9 cellular contexts compared by ENCODE assay signal in genomic region chr11:127003260-127003981, GRCh38. TPM values are rescaled to one million over a fixed set of nuclear protein-coding genes. Genes with fewer than 3 reads are reported as not detected.
DNase-seq lines count a peak whose midpoint lies in the region; ATAC-seq lines count a peak whose summit lies in the region.
"Had no signal": no experiment of that assay in that cellular context is flagged by ENCODE, and none has a peak within 500 bp of the region (broad histone marks: within the 10 kb centered on the region; RNA-seq: fewer than 3 reads in every experiment).

No MANE protein-coding gene starts in this region.

- H3K4me3 Mint-ChIP-seq in activated naive CD8-positive, alpha-beta T cell treated with anti-CD3 and anti-CD28 coated beads, Interleukin-2, amount 50 U/mL, for 24 hours: no peak overlapping the region

- no peaks in the 10 kb centered on the region for H3K4me1 ChIP-seq in aorta (ENCODE audit: control insufficient read depth in 1 of 2, insufficient read depth in 2 of 2, low read length in 2 of 2)

- H3K27ac Mint-ChIP-seq in activated naive CD8-positive, alpha-beta T cell treated with anti-CD3 and anti-CD28 coated beads, Interleukin-2, amount 50 U/mL, for 24 hours: no peak overlapping the region

- WGBS in aorta, 2 donors: 1% methylated on average over 58 to 62 of the region's 62 CpGs

- no peak overlapping the region for H3K27ac ChIP-seq in aorta (ENCODE audit: low read depth in 1 of 2, low read length in 2 of 2)
- H3K27ac ChIP-seq: thoracic aorta had no signal

- no peaks in the 10 kb centered on the region for H3K36me3 Mint-ChIP-seq in activated naive CD8-positive, alpha-beta T cell treated with anti-CD3 and anti-CD28 coated beads, Interleukin-2, amount 50 U/mL, for 24 hours (ENCODE audit: low read depth)

- peaks cover 40% of the 10 kb centered on the region for H3K27me3 Mint-ChIP-seq in activated naive CD8-positive, alpha-beta T cell treated with anti-CD3 and anti-CD28 coated beads, Interleukin-2, amount 50 U/mL, for 24 hours

- no peak overlapping the region for H3K4me3 ChIP-seq in aorta (ENCODE audit: low read length in 2 of 2)
- H3K4me3 ChIP-seq: thoracic aorta had no signal

- no peaks in the 10 kb centered on the region for H3K9me3 ChIP-seq in aorta (ENCODE audit: control insufficient read depth, low read length)
- H3K9me3 ChIP-seq: thoracic aorta had no signal

- H3K4me1 Mint-ChIP-seq in activated naive CD8-positive, alpha-beta T cell treated with anti-CD3 and anti-CD28 coated beads, Interleukin-2, amount 50 U/mL, for 24 hours: no peaks in the 10 kb centered on the region

- DNase-seq in DMS53 (lab: John Stamatoyannopoulos, UW): peak; percentile 71
- peak; percentile 76 for DNase-seq in M059J (ENCODE audit: low read depth)
- peak; percentile 4 for DNase-seq in activated naive CD8-positive, alpha-beta T cell treated with anti-CD3 and anti-CD28 coated beads, Interleukin-2, amount 50 U/mL, for 24 hours
- DNase-seq in iPS-NIHi11 (ENCODE audit: low spot score): peak; percentile 91
- no peak for DNase-seq in aorta
- DNase-seq in NOMO-1 treated with DMSO at 0.1 percent for 48 hours (lab: John Stamatoyannopoulos, UW; ENCODE audit: unreplicated experiment): no peak
- no peak for DNase-seq in activated CD4-positive, alpha-beta T cell treated with anti-CD3 and anti-CD28 coated beads for 4 hours

- intact Hi-C loops in aorta (cut with DNase I): no loop called here

- no peaks in the 10 kb centered on the region for H3K9me3 Mint-ChIP-seq in activated naive CD8-positive, alpha-beta T cell treated with anti-CD3 and anti-CD28 coated beads, Interleukin-2, amount 50 U/mL, for 24 hours

- H3K36me3 ChIP-seq in aorta (ENCODE audit: control insufficient read depth in 1 of 2, insufficient read depth in 2 of 2, low read length in 1 of 2): no peaks in the 10 kb centered on the region
- H3K36me3 ChIP-seq: thoracic aorta had no signal

- no peaks in the 10 kb centered on the region for H3K27me3 ChIP-seq in aorta (ENCODE audit: control insufficient read depth in 1 of 2, insufficient read depth in 2 of 2, low read length in 1 of 2)

- ATAC-seq in activated naive CD8-positive, alpha-beta T cell treated with anti-CD3 and anti-CD28 coated beads, Interleukin-2, amount 50 U/mL, for 24 hours: peak; percentile 27
- peak; percentile 46 for ATAC-seq in aorta (ENCODE audit: low FRiP score)
- no peak for ATAC-seq in HG03354 (IDR thresholded peaks at IDR 0.05; ENCODE audit: poor library complexity, severe bottlenecking, unreplicated experiment)

RNA-seq across cellular contexts. Expression of gene KIRREL3, which starts 2.9 kb away (rescaled TPM):
- total RNA-seq in M059J (2014; rRNA removed; shearing (Covaris generic)): 7.1 and 9.8 TPM in 2 replicates
- under 1 TPM in 1 of 2 donors, not detected in 1; 0.90 TPM for total RNA-seq in aorta
- not detected for polyA plus RNA-seq in aorta
- total RNA-seq: thoracic aorta had no signal

Comparison
In these comparisons a context has a peak if more than half of its experiments do, and no peak if none do; other contexts are left out.
1. DNase-seq: peak in DMS53 (single experiment), M059J (single experiment), activated naive CD8-positive, alpha-beta T cell treated with anti-CD3 and anti-CD28 coated beads, Interleukin-2, amount 50 U/mL, for 24 hours (single experiment) and iPS-NIHi11 (single experiment); none in aorta (0 of 2), NOMO-1 treated with DMSO at 0.1 percent for 48 hours (single experiment) and activated CD4-positive, alpha-beta T cell treated with anti-CD3 and anti-CD28 coated beads for 4 hours (0 of 2).